ENCODE assay signal across 15 cellular contexts in genomic region chr12:26643532-26644315, GRCh38.
"Had no signal": no experiment of that assay in that cellular context is flagged by ENCODE, and none has a peak within 500 bp of the region (broad histone marks: within the 10 kb centered on the region; RNA-seq: fewer than 3 reads in every experiment).

No MANE protein-coding gene starts in this region.

- FAIRE-seq: kidney, small intestine had no signal

- H3K27ac ChIP-seq: left ventricle myocardium inferior, neutrophil, tibial nerve had no signal

- H3K4me1 ChIP-seq: left ventricle myocardium inferior had no signal

- ATAC-seq: effector memory CD8-positive, alpha-beta T cell had no signal

- H3K27me3 ChIP-seq: neutrophil, tibial nerve had no signal

- H3K9me3 ChIP-seq: left ventricle myocardium inferior, neutrophil, tibial nerve had no signal

- DNase-seq: activated CD4-positive, alpha-beta memory T cell treated with anti-CD3 and anti-CD28 coated beads, Interleukin-2, amount 10 ng/mL, durations not matched to agents 7 days and 5 days; activated CD4-positive, alpha-beta T cell treated with anti-CD3 and anti-CD28 coated beads for 36 hours; activated CD8-positive, alpha-beta memory T cell treated with anti-CD3 and anti-CD28 coated beads, Interleukin-2, amount 50 U/mL, for 4 hours; activated naive CD4-positive, alpha-beta T cell; caudate nucleus; cortex of kidney; effector memory CD8-positive, alpha-beta T cell; erythroblast; hypothalamus; kidney; left ventricle myocardium inferior; T-helper 9 cell had no signal

- H3K36me3 ChIP-seq: tibial nerve had no signal

- H3K4me3 ChIP-seq: left ventricle myocardium inferior, tibial nerve had no signal
